17 cellular contexts compared by ENCODE assay signal in genomic region chr16:23651943-23652468, GRCh38.
DNase-seq lines count a peak whose midpoint lies in the region; ATAC-seq and TF ChIP-seq lines count a peak whose summit lies in the region.
"Had no signal": no experiment of that assay in that cellular context is flagged by ENCODE, and none has a peak within 500 bp of the region (broad histone marks: within the 10 kb centered on the region; RNA-seq: fewer than 3 reads in every experiment).

No MANE protein-coding gene starts in this region.

- H3K27ac Mint-ChIP-seq in activated T-cell treated with anti-CD3 and anti-CD28 coated beads, Interleukin-2, amount 50 U/mL, for 24 hours, result peak overlapping the region; percentile 91
- H3K27ac Mint-ChIP-seq in stimulated activated naive B cell treated with anti-CD40 and anti-IgM and Interleukin-4, amounts not matched to agents 10 μg/mL and 1 μg/mL and 100 μg/mL, for 72 hours, result peak overlapping the region; percentile 94
- H3K27ac Mint-ChIP-seq: activated CD8-positive, alpha-beta T cell treated with anti-CD3 and anti-CD28 coated beads, Interleukin-2, amount 10 ng/mL, durations not matched to agents 7 days and 5 days; type B pancreatic cell had no signal

- H3K9me3 ChIP-seq in MM.1S (replicated peaks; ENCODE audit: insufficient read depth, low read length), result no peaks in the 10 kb centered on the region

- H3K9me3 Mint-ChIP-seq in activated T-cell treated with anti-CD3 and anti-CD28 coated beads, Interleukin-2, amount 50 U/mL, for 24 hours, result no peaks in the 10 kb centered on the region
- peaks cover 0 to 2% of the 10 kb centered on the region in 2 donors for H3K9me3 Mint-ChIP-seq in stimulated activated naive B cell treated with anti-CD40 and anti-IgM and Interleukin-4, amounts not matched to agents 10 μg/mL and 1 μg/mL and 100 μg/mL, for 72 hours
- H3K9me3 Mint-ChIP-seq: type B pancreatic cell had no signal

- no peak for DNase-seq in activated T-cell treated with anti-CD3 and anti-CD28 coated beads, Interleukin-2, amount 50 U/mL, for 24 hours
- DNase-seq in activated T-cell treated with anti-CD3 and anti-CD28 coated beads for 4 hours (no peak), GM19240 (ENCODE audit: insufficient read length, low spot score) (no peak), MM.1S (no peak)
- DNase-seq in stimulated activated naive B cell treated with anti-CD40 and anti-IgM and Interleukin-4, amounts not matched to agents 10 μg/mL and 1 μg/mL and 100 μg/mL, for 72 hours, result no peak
- DNase-seq: activated CD8-positive, alpha-beta T cell treated with anti-CD3 and anti-CD28 coated beads, Interleukin-2, amount 10 ng/mL, durations not matched to agents 7 days and 5 days; activated effector memory CD4-positive, alpha-beta T cell treated with Interleukin-2 at 50 U/mL for 16 hours; DMS53; mesendoderm; stimulated activated CD4-positive, alpha-beta T cell treated with anti-CD3 and anti-CD28 coated beads, Interleukin-12 subunit alpha, Interleukin-12 subunit beta, amount 100 ng/mL, for 4 hours; stimulated activated naive CD4-positive, alpha-beta T cell had no signal

- H3K27me3 Mint-ChIP-seq in activated T-cell treated with anti-CD3 and anti-CD28 coated beads, Interleukin-2, amount 50 U/mL, for 24 hours, result no peaks in the 10 kb centered on the region
- H3K27me3 Mint-ChIP-seq in stimulated activated naive B cell treated with anti-CD40 and anti-IgM and Interleukin-4, amounts not matched to agents 10 μg/mL and 1 μg/mL and 100 μg/mL, for 72 hours, result no peaks in the 10 kb centered on the region
- H3K27me3 Mint-ChIP-seq: type B pancreatic cell had no signal

- H3K9me2 ChIP-seq in MM.1S (replicated peaks; ENCODE audit: insufficient read depth, low read length), result no peaks in the 10 kb centered on the region

- no peak overlapping the region for H3K4me2 ChIP-seq in MM.1S (ENCODE audit: low read depth, low read length)
- H3K4me2 ChIP-seq: hepatocyte had no signal

- no peak overlapping the region for H3K9ac ChIP-seq in MM.1S (ENCODE audit: low read length)

- H3K79me2 ChIP-seq in MM.1S (ENCODE audit: low read length), result peaks cover 35% of the 10 kb centered on the region

- H3K36me3 Mint-ChIP-seq in activated T-cell treated with anti-CD3 and anti-CD28 coated beads, Interleukin-2, amount 50 U/mL, for 24 hours (ENCODE audit: low read depth), result peaks cover 84% of the 10 kb centered on the region
- peaks cover 43 to 53% of the 10 kb centered on the region in 2 donors for H3K36me3 Mint-ChIP-seq in stimulated activated naive B cell treated with anti-CD40 and anti-IgM and Interleukin-4, amounts not matched to agents 10 μg/mL and 1 μg/mL and 100 μg/mL, for 72 hours

- no peak overlapping the region for H3K27ac ChIP-seq in MM.1S (ENCODE audit: low read length)
- H3K27ac ChIP-seq: hepatocyte had no signal

- peaks cover 38% of the 10 kb centered on the region for H3K4me1 Mint-ChIP-seq in activated T-cell treated with anti-CD3 and anti-CD28 coated beads, Interleukin-2, amount 50 U/mL, for 24 hours (ENCODE audit: low read depth)
- peaks cover 22 to 42% of the 10 kb centered on the region in 2 donors for H3K4me1 Mint-ChIP-seq in stimulated activated naive B cell treated with anti-CD40 and anti-IgM and Interleukin-4, amounts not matched to agents 10 μg/mL and 1 μg/mL and 100 μg/mL, for 72 hours

- H3K4me3 ChIP-seq in MM.1S (ENCODE audit: low read length), result no peak overlapping the region
- H3K4me3 ChIP-seq: hepatocyte had no signal

- no peaks in the 10 kb centered on the region for H4K20me1 ChIP-seq in MM.1S (ENCODE audit: insufficient read depth, low read length)

- H3K4me1 ChIP-seq in MM.1S (ENCODE audit: low read length), result 0 out of 2 replicates have a peak, but pooled peaks cover 3% of the 10 kb centered on the region

- ATAC-seq in GM19035 (IDR thresholded peaks at IDR 0.05; ENCODE audit: unreplicated experiment), result peak; percentile 53
- peak; percentile 64 for ATAC-seq in HG03565 (IDR thresholded peaks at IDR 0.05; ENCODE audit: unreplicated experiment)
- peak; percentile 94 to 96 for ATAC-seq in stimulated activated naive B cell treated with anti-CD40 and anti-IgM and Interleukin-4, amounts not matched to agents 10 μg/mL and 1 μg/mL and 100 μg/mL, for 72 hours (replicated peaks)
- no peak for ATAC-seq in GM21786 (IDR thresholded peaks at IDR 0.05; ENCODE audit: unreplicated experiment)
- ATAC-seq: activated CD8-positive, alpha-beta T cell treated with anti-CD3 and anti-CD28 coated beads, Interleukin-2, amount 10 ng/mL, durations not matched to agents 7 days and 5 days had no signal

- H3K4me3 Mint-ChIP-seq in activated T-cell treated with anti-CD3 and anti-CD28 coated beads, Interleukin-2, amount 50 U/mL, for 24 hours, result no peak overlapping the region
- H3K4me3 Mint-ChIP-seq in stimulated activated naive B cell treated with anti-CD40 and anti-IgM and Interleukin-4, amounts not matched to agents 10 μg/mL and 1 μg/mL and 100 μg/mL, for 72 hours, result peak overlapping the region; percentile 26 to 64
- H3K4me3 Mint-ChIP-seq: activated CD8-positive, alpha-beta T cell treated with anti-CD3 and anti-CD28 coated beads, Interleukin-2, amount 10 ng/mL, durations not matched to agents 7 days and 5 days; neural crest cell; type B pancreatic cell had no signal

- H3F3A ChIP-seq in MM.1S (ENCODE audit: insufficient read depth, low read length), result no peaks in the 10 kb centered on the region

- no peak overlapping the region for H2AFZ ChIP-seq in MM.1S (ENCODE audit: low read length)
- H2AFZ ChIP-seq: hepatocyte had no signal

- no peaks in the 10 kb centered on the region; the same call in 1 of the 2 replicates for H3K36me3 ChIP-seq in MM.1S (replicated peaks; ENCODE audit: insufficient read depth, low read length)

- TF ChIP-seq CTCF in MM.1S (IDR thresholded peaks at IDR 0.05; ENCODE audit: low read length), result no peak

- no peaks in the 10 kb centered on the region for H3K27me3 ChIP-seq in MM.1S (replicated peaks; ENCODE audit: insufficient read depth, low read length)
- H3K27me3 ChIP-seq: hepatocyte had no signal
